ENCODE assay signal across 14 cellular contexts in the genomic region with DNA sequence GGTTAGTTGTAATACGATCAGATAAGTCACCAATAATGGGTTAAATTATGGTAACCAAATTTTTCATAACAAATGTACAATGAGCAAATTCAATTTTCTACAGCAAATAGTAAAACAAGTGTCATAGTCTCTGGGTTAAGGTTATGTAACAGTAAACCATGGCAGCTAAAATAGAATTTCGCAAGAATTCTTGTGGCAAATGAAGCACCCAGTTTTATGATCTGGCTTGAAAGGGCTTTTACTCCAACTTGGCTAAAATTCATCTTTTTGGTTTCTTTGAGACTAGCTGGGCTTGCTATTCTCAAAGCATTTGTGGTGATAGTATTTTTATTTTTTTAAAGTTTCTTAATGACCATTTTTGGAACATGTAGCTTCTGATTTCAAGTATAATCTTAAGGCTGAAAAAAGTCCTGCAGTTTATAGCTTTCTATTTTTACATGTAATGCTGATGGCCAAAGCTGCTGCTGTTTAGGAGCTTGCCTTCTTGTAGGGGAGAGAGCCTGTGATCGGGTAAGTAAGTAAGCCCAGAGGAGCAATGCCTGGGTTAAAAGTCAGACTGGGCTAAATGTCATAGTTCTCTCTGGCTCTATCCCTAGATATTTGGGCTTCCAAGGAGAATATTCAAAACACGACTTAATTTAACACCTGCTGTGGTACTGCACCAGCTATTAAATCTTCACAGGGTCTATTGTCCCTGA. TPM values are rescaled to one million over a fixed set of nuclear protein-coding genes. Genes with fewer than 3 reads are reported as not detected.
DNase-seq lines count a peak whose midpoint lies in the region; ATAC-seq and TF ChIP-seq lines count a peak whose summit lies in the region.
"Had no signal": no experiment of that assay in that cellular context is flagged by ENCODE, and none has a peak within 500 bp of the region (broad histone marks: within the 10 kb centered on the region; RNA-seq: fewer than 3 reads in every experiment).

No MANE protein-coding gene starts in this region.

- no peak overlapping the region for H3K4me3 ChIP-seq in PC-3 (ENCODE audit: low read length)
- H3K4me3 ChIP-seq: mucosa of descending colon, prostate gland had no signal

- no peaks in the 10 kb centered on the region for H3K79me2 ChIP-seq in PC-3 (ENCODE audit: low read length)

- peak overlapping the region in 1 of 2 donors; percentile 14 for H3K27ac Mint-ChIP-seq in natural killer cell treated with Interleukin-12 subunit alpha and Interleukin-12 subunit beta and Interleukin-15 and Interleukin-18, amount 100 ng/mL, for 72 hours
- no peak overlapping the region for H3K27ac Mint-ChIP-seq in stimulated activated memory B cell treated with anti-CD40 and anti-IgM and Interleukin-4, amounts not matched to agents 10 μg/mL and 1 μg/mL and 100 μg/mL, for 72 hours
- H3K27ac Mint-ChIP-seq: activated CD8-positive, alpha-beta T cell treated with anti-CD3 and anti-CD28 coated beads for 36 hours; CD8-positive, alpha-beta T cell had no signal

- H3K27me3 Mint-ChIP-seq in natural killer cell treated with Interleukin-12 subunit alpha and Interleukin-12 subunit beta and Interleukin-15 and Interleukin-18, amount 100 ng/mL, for 72 hours: peaks cover 7 to 9% of the 10 kb centered on the region in 2 donors
- H3K27me3 Mint-ChIP-seq in stimulated activated memory B cell treated with anti-CD40 and anti-IgM and Interleukin-4, amounts not matched to agents 10 μg/mL and 1 μg/mL and 100 μg/mL, for 72 hours: no peaks in the 10 kb centered on the region
- H3K27me3 Mint-ChIP-seq: IgD-negative memory B cell had no signal

- no peaks in the 10 kb centered on the region; the same call in 1 of the 2 replicates for H3K4me1 ChIP-seq in PC-3 (ENCODE audit: insufficient read depth, low read length)
- H3K4me1 ChIP-seq: prostate gland had no signal

- no peak overlapping the region for H3K9ac ChIP-seq in PC-3 (ENCODE audit: low read length)

- no peaks in the 10 kb centered on the region for H3K36me3 ChIP-seq in PC-3 (ENCODE audit: low read depth, low read length)
- H3K36me3 ChIP-seq: prostate gland had no signal

- H3K9me2 ChIP-seq in PC-3 (replicated peaks; ENCODE audit: low read length): no peaks in the 10 kb centered on the region

- no TSS peak for BruUV-seq in PC-3 (replicated peaks; lab: Mats Ljungman, UMichigan)

- no peak for TF ChIP-seq CTCF in PC-3 (conservative IDR thresholded peaks at IDR 0.05; ENCODE audit: low read depth, low read length)

- POLR2A ChIA-PET in PC-3 (lab: Charles Lee; ENCODE audit: unreplicated experiment): interaction anchor here (0.7 kb wide), 1 partner anchor 486 kb away, joined by 3 read pairs; no protein-coding TSS in a partner anchor

- 0 out of 2 replicates have a peak overlapping the region, but pooled peaks have one; percentile 25 for H2AFZ ChIP-seq in PC-3 (ENCODE audit: low read length)

- H3K9me3 ChIP-seq in PC-3 (ENCODE audit: low read length): peaks cover 10% of the 10 kb centered on the region; the same call in 1 of the 2 replicates
- H3K9me3 ChIP-seq: prostate gland had no signal

- no peaks in the 10 kb centered on the region for H3K27me3 ChIP-seq in PC-3 (ENCODE audit: low read length)

- ATAC-seq in PC-3 (0 out of 2 replicates have a peak, but pooled peaks have one; percentile 9), left ventricle myocardium superior (peak; percentile 35), HG02870 (IDR thresholded peaks at IDR 0.05; ENCODE audit: unreplicated experiment) (no peak)
- no peak for ATAC-seq in natural killer cell treated with Interleukin-12 subunit alpha and Interleukin-12 subunit beta and Interleukin-15 and Interleukin-18, amount 100 ng/mL, for 72 hours
- no peak for ATAC-seq in stimulated activated memory B cell treated with anti-CD40 and anti-IgM and Interleukin-4, amounts not matched to agents 10 μg/mL and 1 μg/mL and 100 μg/mL, for 72 hours

- H4K20me1 ChIP-seq in PC-3 (ENCODE audit: low read length): no peaks in the 10 kb centered on the region

- H3K36me3 Mint-ChIP-seq in natural killer cell treated with Interleukin-12 subunit alpha and Interleukin-12 subunit beta and Interleukin-15 and Interleukin-18, amount 100 ng/mL, for 72 hours: no peaks in the 10 kb centered on the region
- H3K36me3 Mint-ChIP-seq in stimulated activated memory B cell treated with anti-CD40 and anti-IgM and Interleukin-4, amounts not matched to agents 10 μg/mL and 1 μg/mL and 100 μg/mL, for 72 hours: peaks cover 6% of the 10 kb centered on the region

- peak overlapping the region; percentile 36; the same call in 1 of the 2 replicates for H3K4me2 ChIP-seq in PC-3 (ENCODE audit: low read length)

- H3K27ac ChIP-seq in PC-3 (ENCODE audit: low read length): no peak overlapping the region
- H3K27ac ChIP-seq: prostate gland, RWPE1 had no signal

- H3K4me1 Mint-ChIP-seq in natural killer cell treated with Interleukin-12 subunit alpha and Interleukin-12 subunit beta and Interleukin-15 and Interleukin-18, amount 100 ng/mL, for 72 hours (ENCODE audit: low read depth in 2 of 2): no peaks in the 10 kb centered on the region
- H3K4me1 Mint-ChIP-seq in stimulated activated memory B cell treated with anti-CD40 and anti-IgM and Interleukin-4, amounts not matched to agents 10 μg/mL and 1 μg/mL and 100 μg/mL, for 72 hours: peaks cover 16% of the 10 kb centered on the region

- no peaks in the 10 kb centered on the region for H3K9me3 Mint-ChIP-seq in natural killer cell treated with Interleukin-12 subunit alpha and Interleukin-12 subunit beta and Interleukin-15 and Interleukin-18, amount 100 ng/mL, for 72 hours
- peaks cover 4% of the 10 kb centered on the region for H3K9me3 Mint-ChIP-seq in stimulated activated memory B cell treated with anti-CD40 and anti-IgM and Interleukin-4, amounts not matched to agents 10 μg/mL and 1 μg/mL and 100 μg/mL, for 72 hours

- CTCF ChIA-PET in PC-3 (lab: Charles Lee): interaction anchor here (0.6 to 1.4 kb wide), 3 partner anchors 13 to 510 kb away, joined by 3 to 8 read pairs (median 5); no protein-coding TSS in a partner anchor

- no peaks in the 10 kb centered on the region for H3F3A ChIP-seq in PC-3 (ENCODE audit: low read length, unreplicated experiment)

- intact Hi-C loops in PC-3 (cut with micrococcal nuclease) (no loop called here), left ventricle myocardium superior (cut with micrococcal nuclease) (no loop called here)

- DNase-seq in HCEC 1CT (peak; percentile 19), PC-3 (peak; percentile 25), left ventricle myocardium superior (no peak), stromal cell of bone marrow (ENCODE audit: low read depth) (peak; percentile 86)
- no peak for DNase-seq in natural killer cell treated with Interleukin-12 subunit alpha and Interleukin-12 subunit beta and Interleukin-15 and Interleukin-18, amount 100 ng/mL, for 72 hours (ENCODE audit: low spot score)
- no peak for DNase-seq in activated CD4-positive, alpha-beta T cell treated with anti-CD3 and anti-CD28 coated beads, Interleukin-2, amount 50 U/mL, for 1 hour

- no peak overlapping the region for H3K4me3 Mint-ChIP-seq in natural killer cell treated with Interleukin-12 subunit alpha and Interleukin-12 subunit beta and Interleukin-15 and Interleukin-18, amount 100 ng/mL, for 72 hours
- H3K4me3 Mint-ChIP-seq in stimulated activated memory B cell treated with anti-CD40 and anti-IgM and Interleukin-4, amounts not matched to agents 10 μg/mL and 1 μg/mL and 100 μg/mL, for 72 hours: no peak overlapping the region
- H3K4me3 Mint-ChIP-seq: activated CD8-positive, alpha-beta T cell treated with anti-CD3 and anti-CD28 coated beads for 36 hours; CD8-positive, alpha-beta T cell; IgD-negative memory B cell had no signal

RNA-seq across cellular contexts. Expression of a gene that starts 55.5 kb away (rescaled TPM):
- 45.9 and 57.9 TPM in 2 replicates for total RNA-seq in PC-3 (2014; rRNA removed)
- 96.3 TPM for total RNA-seq in left ventricle myocardium superior
- total RNA-seq in natural killer cell treated with Interleukin-12 subunit alpha and Interleukin-12 subunit beta and Interleukin-15 and Interleukin-18, amount 100 ng/mL, for 72 hours: 10 to 100 TPM; 11.7 to 19.8 TPM

Comparison
In these comparisons a context has a peak if more than half of its experiments do, and no peak if none do; other contexts are left out.
1. DNase-seq: peak in HCEC 1CT (single experiment), PC-3 (single experiment) and stromal cell of bone marrow (single experiment); none in left ventricle myocardium superior (single experiment), natural killer cell treated with Interleukin-12 subunit alpha and Interleukin-12 subunit beta and Interleukin-15 and Interleukin-18, amount 100 ng/mL, for 72 hours (single experiment) and activated CD4-positive, alpha-beta T cell treated with anti-CD3 and anti-CD28 coated beads, Interleukin-2, amount 50 U/mL, for 1 hour (single experiment).
2. ATAC-seq: peak in PC-3 (single experiment) and left ventricle myocardium superior (single experiment); none in natural killer cell treated with Interleukin-12 subunit alpha and Interleukin-12 subunit beta and Interleukin-15 and Interleukin-18, amount 100 ng/mL, for 72 hours (0 of 2), HG02870 (single experiment) and stimulated activated memory B cell treated with anti-CD40 and anti-IgM and Interleukin-4, amounts not matched to agents 10 μg/mL and 1 μg/mL and 100 μg/mL, for 72 hours (single experiment).